ENCODE assay signal across 20 cellular contexts in genomic region chr9:116979461-116979860, GRCh38.
A peak's percentile ranks its signal among the peaks of the same experiment; 100 is the strongest.
DNase-seq lines count a peak whose midpoint lies in the region; ATAC-seq, FAIRE-seq and TF ChIP-seq lines count a peak whose summit lies in the region.
"Had no signal": no experiment of that assay in that cellular context is flagged by ENCODE, and none has a peak within 500 bp of the region (broad histone marks: within the 10 kb centered on the region; RNA-seq: fewer than 3 reads in every experiment).

No MANE protein-coding gene starts in this region.

- no peak for FAIRE-seq in frontal cortex (lab: Jason Lieb, UNC)

- no peak overlapping the region for H3K4me3 ChIP-seq in epithelial cell of esophagus (ENCODE audit: low read length)
- H3K4me3 ChIP-seq: lung, ovary had no signal

- ATAC-seq in GM18498 (IDR thresholded peaks at IDR 0.05; ENCODE audit: unreplicated experiment) (no peak), GM18873 (IDR thresholded peaks at IDR 0.05; ENCODE audit: low FRiP score, unreplicated experiment) (no peak)
- ATAC-seq: activated CD8-positive, alpha-beta memory T cell treated with anti-CD3 and anti-CD28 coated beads, Interleukin-2, amount 10 ng/mL, durations not matched to agents 7 days and 5 days; activated T-helper 17 cell treated with anti-CD3 and anti-CD28 coated beads, Interleukin-2, amount 50 U/mL, for 72 hours had no signal

- in situ Hi-C loops in ACHN (cut with HindIII; ENCODE audit: low pct_ligation_motif_present, low pct_unique_long_range_greater_than_20kb, low sequenced_read_pairs) = no loop called here

- no peak for TF ChIP-seq CTCF in epithelial cell of esophagus (IDR thresholded peaks at IDR 0.05; ENCODE audit: insufficient read depth, low read depth, low read length, missing control alignments)

- DNase-seq in ACHN (peak; percentile 56), NCI-H69 (lab: John Stamatoyannopoulos, UW) (peak; percentile 69), epithelial cell of esophagus (ENCODE audit: low read depth) (peak; percentile 48), kidney glomerular epithelial cell (lab: John Stamatoyannopoulos, UW) (peak; percentile 90), GM03348 (ENCODE audit: low spot score) (no peak), frontal cortex (ENCODE audit: low spot score in 2 of 2) (no peak)
- DNase-seq: activated CD4-positive, alpha-beta T cell treated with anti-CD3 and anti-CD28 coated beads for 48 hours; activated CD8-positive, alpha-beta memory T cell treated with anti-CD3 and anti-CD28 coated beads, Interleukin-2, amount 10 ng/mL, durations not matched to agents 7 days and 5 days; brain microvascular endothelial cell; DMS153; foreskin melanocyte; NCI-H1048; NCI-H2029; NCI-H446; ovary; RPMI8226 had no signal

Comparison
In these comparisons a context has a peak if more than half of its experiments do, and no peak if none do; other contexts are left out.
1. DNase-seq: peak in ACHN (single experiment), NCI-H69 (single experiment), epithelial cell of esophagus (single experiment) and kidney glomerular epithelial cell (single experiment); none in GM03348 (single experiment) and frontal cortex (0 of 2).